Comparison of ENCODE assay signal across 7 cellular contexts in the genomic region with DNA sequence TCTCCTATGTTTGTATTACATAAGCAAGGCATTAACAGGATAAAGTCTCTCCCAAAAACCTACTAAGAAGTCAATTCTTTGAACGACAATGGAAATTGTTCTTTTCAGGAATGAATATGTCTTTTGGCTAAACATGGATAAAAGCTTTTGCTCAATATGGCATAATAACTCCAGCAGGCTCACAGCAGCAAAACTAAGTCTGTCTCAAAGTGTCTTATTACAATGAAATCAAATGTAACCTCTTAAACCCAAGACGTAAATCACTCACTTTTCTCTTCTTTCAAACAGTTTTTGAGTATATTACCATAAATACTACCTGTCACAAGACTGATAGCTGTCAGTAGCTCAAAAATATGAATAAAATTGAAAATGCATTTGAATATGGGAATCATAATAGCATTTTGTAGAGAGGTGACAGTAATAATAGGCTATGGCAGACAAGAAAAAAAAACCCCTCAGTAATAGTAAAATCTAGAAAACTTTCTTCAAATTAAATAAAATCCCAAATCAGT. TPM values are rescaled to one million over a fixed set of nuclear protein-coding genes. Genes with fewer than 3 reads are reported as not detected.
"Had no signal": no experiment of that assay in that cellular context is flagged by ENCODE, and none has a peak within 500 bp of the region (broad histone marks: within the 10 kb centered on the region; RNA-seq: fewer than 3 reads in every experiment).

No MANE protein-coding gene starts in this region.

- H3K4me3 ChIP-seq: GM23248, HAP-1, K562 had no signal

- H3K27ac ChIP-seq: GM23248 had no signal

- H2AFZ ChIP-seq: GM23248 had no signal

- H3K36me3 ChIP-seq: HAP-1 had no signal

- ATAC-seq: HCT116, K562 had no signal

- H3K9me3 ChIP-seq: HAP-1 had no signal

- H3K9ac ChIP-seq: GM23248 had no signal

- DNase-seq: GM23248, GOT3, H7, IMR-90 had no signal

RNA-seq across cellular contexts. Expression of a gene that starts 41.7 kb away (rescaled TPM):
- total RNA-seq: K562 had no signal
